15 cellular contexts compared by ENCODE assay signal in the genomic region with DNA sequence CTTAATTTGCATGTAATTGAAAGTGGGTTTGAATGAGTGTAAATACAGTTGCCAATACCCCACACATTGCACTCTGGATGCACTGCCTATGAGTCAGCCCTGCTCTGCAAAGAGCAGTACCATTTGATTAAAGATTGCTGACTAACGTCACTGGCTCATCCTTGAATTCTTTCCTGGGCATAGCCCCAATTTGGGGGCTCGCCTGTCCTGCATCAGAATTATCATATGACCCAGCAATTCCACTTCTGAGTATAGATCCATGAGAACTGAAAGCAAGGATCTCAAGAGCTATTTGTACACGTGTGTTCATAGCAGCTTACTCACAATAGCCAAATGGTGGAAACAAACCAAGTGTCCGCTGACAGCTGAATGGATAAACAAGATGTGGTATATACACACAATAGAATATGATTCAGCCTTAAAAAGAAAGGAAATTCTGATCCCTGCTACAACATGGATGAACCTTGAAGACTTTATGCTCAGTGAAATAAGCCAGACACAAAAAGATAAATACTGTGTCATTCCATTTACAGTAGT. TPM values are rescaled to one million over a fixed set of nuclear protein-coding genes. Genes with fewer than 3 reads are reported as not detected.
DNase-seq lines count a peak whose midpoint lies in the region; FAIRE-seq and TF ChIP-seq lines count a peak whose summit lies in the region.
"Had no signal": no experiment of that assay in that cellular context is flagged by ENCODE, and none has a peak within 500 bp of the region (broad histone marks: within the 10 kb centered on the region; RNA-seq: fewer than 3 reads in every experiment).

No MANE protein-coding gene starts in this region.

- peaks cover 7% of the 10 kb centered on the region for H3K4me1 ChIP-seq in keratinocyte (ENCODE audit: control insufficient read depth, extremely low read depth, insufficient read depth, low read length)
- H3K4me1 ChIP-seq: SJCRH30, upper lobe of left lung had no signal

- no peaks in the 10 kb centered on the region for H3K79me2 ChIP-seq in keratinocyte (ENCODE audit: control insufficient read depth, insufficient read depth, low read length)

- H3K27ac Mint-ChIP-seq in mesothelial cell of epicardium, result no peak overlapping the region
- H3K27ac Mint-ChIP-seq: activated CD4-positive, alpha-beta T cell treated with anti-CD3 and anti-CD28 coated beads for 36 hours; activated naive CD4-positive, alpha-beta T cell treated with anti-CD3 and anti-CD28 coated beads for 36 hours; CD8-positive, alpha-beta T cell had no signal

- H3K36me3 Mint-ChIP-seq in mesothelial cell of epicardium, result peaks cover 8% of the 10 kb centered on the region

- H3K27me3 ChIP-seq in keratinocyte (ENCODE audit: control insufficient read depth, extremely low read depth, insufficient read depth, low read length), result no peaks in the 10 kb centered on the region
- H3K27me3 ChIP-seq: SJCRH30, upper lobe of left lung had no signal

- no peak overlapping the region for H3K4me2 ChIP-seq in keratinocyte (ENCODE audit: control insufficient read depth, extremely low read depth, insufficient read depth, low read depth, low read length)

- no peaks in the 10 kb centered on the region for H3K27me3 Mint-ChIP-seq in mesothelial cell of epicardium (ENCODE audit: low read depth)

- TF ChIP-seq CTCF in astrocyte of the cerebellum (IDR thresholded peaks at IDR 0.05; ENCODE audit: low read depth, low read length, missing control alignments) (no peak), keratinocyte (optimal IDR thresholded peaks at IDR 0.05 in 1 of 3, IDR thresholded peaks at IDR 0.05 in 1 of 3, conservative IDR thresholded peaks at IDR 0.05 in 1 of 3; ENCODE audit: extremely low read depth in 1 of 3, insufficient read depth in 2 of 3, low read length in 3 of 3) (no peak), mesothelial cell of epicardium (IDR thresholded peaks at IDR 0.05; ENCODE audit: unreplicated experiment) (no peak)

- no peaks in the 10 kb centered on the region for H3K9me1 ChIP-seq in keratinocyte (ENCODE audit: control insufficient read depth, extremely low read depth, insufficient read depth, low read length)

- no peaks in the 10 kb centered on the region for H4K20me1 ChIP-seq in keratinocyte (ENCODE audit: control insufficient read depth, extremely low read depth, insufficient read depth, low read length)

- DNase-seq in ACHN, result peak; percentile 66
- peak; percentile 82 for DNase-seq in HCEC 1CT
- peak; percentile 89 for DNase-seq in astrocyte of the cerebellum (ENCODE audit: low read depth)
- no peak for DNase-seq in keratinocyte (ENCODE audit: low read depth, low spot score)
- no peak for DNase-seq in mucosa of gallbladder (ENCODE audit: low spot score)
- no peak for DNase-seq in urothelium cell line (ENCODE audit: low spot score)
- DNase-seq in mesothelial cell of epicardium (ENCODE audit: low spot score in 2 of 2, unreplicated experiment in 2 of 2), result no peak
- no peak for DNase-seq in COR-L47 (lab: John Stamatoyannopoulos, UW)
- DNase-seq: activated CD4-positive, alpha-beta T cell treated with anti-CD3 and anti-CD28 coated beads for 36 hours; activated naive CD4-positive, alpha-beta T cell treated with anti-CD3 and anti-CD28 coated beads for 36 hours; CD8-positive, alpha-beta T cell; left colon; NCI-H2227 treated with DMSO at 0.1 percent for 48 hours; SJCRH30; upper lobe of left lung had no signal

- no peak overlapping the region for H3K27ac ChIP-seq in keratinocyte (ENCODE audit: control insufficient read depth, insufficient read depth, low read length)
- H3K27ac ChIP-seq: SJCRH30, upper lobe of left lung had no signal

- no peaks in the 10 kb centered on the region for H3K36me3 ChIP-seq in keratinocyte (ENCODE audit: control insufficient read depth in 2 of 2, extremely low read depth in 1 of 2, insufficient read depth in 2 of 2, low read length in 2 of 2)
- H3K36me3 ChIP-seq: SJCRH30, upper lobe of left lung had no signal

- H3K4me3 ChIP-seq in astrocyte of the cerebellum (ENCODE audit: low read depth, low read length) (no peak overlapping the region), keratinocyte (ENCODE audit: control insufficient read depth in 2 of 3, extremely low read depth in 1 of 3, insufficient read depth in 2 of 3, low read depth in 1 of 3, low read length in 3 of 3) (no peak overlapping the region)
- H3K4me3 ChIP-seq: SJCRH30, upper lobe of left lung had no signal

- no peak overlapping the region for H3K9ac ChIP-seq in keratinocyte (ENCODE audit: control insufficient read depth, extremely low read depth, insufficient read depth, low read length)

- peaks cover 33% of the 10 kb centered on the region for H3K4me1 Mint-ChIP-seq in mesothelial cell of epicardium

- peak; percentile 39 for FAIRE-seq in keratinocyte (lab: Jason Lieb, UNC)
- FAIRE-seq in urothelium cell line (lab: Jason Lieb, UNC), result no peak

- dilution Hi-C loops in keratinocyte (cut with MboI; ENCODE audit: extremely low pct_ligation_motif_present, low sequenced_read_pairs), result no loop called here

- in situ Hi-C loops in ACHN (cut with HindIII; ENCODE audit: low pct_ligation_motif_present, low pct_unique_long_range_greater_than_20kb, low sequenced_read_pairs) (no loop called here), astrocyte of the cerebellum (cut with HindIII; ENCODE audit: low sequenced_read_pairs) (no loop called here)

- no peak overlapping the region for H2AFZ ChIP-seq in keratinocyte (ENCODE audit: control insufficient read depth, low read length)

- peaks cover 23% of the 10 kb centered on the region for H3K9me3 Mint-ChIP-seq in mesothelial cell of epicardium

- no peak overlapping the region for H3K4me3 Mint-ChIP-seq in mesothelial cell of epicardium
- H3K4me3 Mint-ChIP-seq: activated CD4-positive, alpha-beta T cell treated with anti-CD3 and anti-CD28 coated beads for 36 hours; activated naive CD4-positive, alpha-beta T cell treated with anti-CD3 and anti-CD28 coated beads for 36 hours; CD8-positive, alpha-beta T cell had no signal

- peaks cover 3% of the 10 kb centered on the region for H3K9me3 ChIP-seq in keratinocyte (ENCODE audit: control insufficient read depth, low read depth, low read length)
- H3K9me3 ChIP-seq: SJCRH30 had no signal

RNA-seq across cellular contexts. Expression of gene MYLK4, which starts 36.3 kb away (rescaled TPM):
- 0.22 to 0.31 TPM (median 0.31 TPM) in 3 replicates for polyA plus RNA-seq in keratinocyte
- polyA plus RNA-seq in keratinocyte (2011; ENCODE audit: low read depth), result 0.07 TPM
- polyA plus RNA-seq in keratinocyte (2011; cell fraction: cytosol; rRNA removed), result 0.10 and 0.19 TPM in 2 replicates
- polyA plus RNA-seq in keratinocyte (2011; cell fraction: nucleus; rRNA removed), result 0.92 and 1.1 TPM in 2 replicates
- 0.08 and 0.11 TPM in 2 replicates for polyA plus RNA-seq in keratinocyte (2012; ENCODE audit: low replicate concordance)
- 0.07 to 0.32 TPM in 2 of 3 replicates, not detected in the other for polyA minus RNA-seq in keratinocyte
- not detected for polyA minus RNA-seq in keratinocyte (2011; cell fraction: cytosol; rRNA and poly(A)+ RNA removed)
- polyA minus RNA-seq in keratinocyte (2011; cell fraction: nucleus; rRNA and poly(A)+ RNA removed), result 0.11 and 0.54 TPM in 2 replicates
- total RNA-seq in mucosa of gallbladder (0.63 TPM), mesothelial cell of epicardium (0.86 to 0.97 TPM (median 0.89 TPM) in 3 replicates)

RNA-seq across cellular contexts. Expression of gene WRNIP1, which starts 50.8 kb away (rescaled TPM):
- 52.3 to 55.1 TPM (median 54.6 TPM) in 3 replicates for polyA plus RNA-seq in keratinocyte
- polyA plus RNA-seq in keratinocyte (2011; ENCODE audit: low read depth), result 47.0 TPM
- polyA plus RNA-seq in keratinocyte (2011; cell fraction: cytosol; rRNA removed), result 40.7 and 50.1 TPM in 2 replicates
- polyA plus RNA-seq in keratinocyte (2011; cell fraction: nucleus; rRNA removed), result 64.8 and 66.7 TPM in 2 replicates
- polyA plus RNA-seq in keratinocyte (2012; ENCODE audit: low replicate concordance), result 38.4 and 45.5 TPM in 2 replicates
- polyA minus RNA-seq in keratinocyte, result 38.9 to 48.4 TPM (median 45.6 TPM) in 3 replicates
- 28.0 TPM for polyA minus RNA-seq in keratinocyte (2011; cell fraction: cytosol; rRNA and poly(A)+ RNA removed)
- polyA minus RNA-seq in keratinocyte (2011; cell fraction: nucleus; rRNA and poly(A)+ RNA removed), result 26.2 and 31.6 TPM in 2 replicates
- total RNA-seq in mucosa of gallbladder, result 47.4 TPM
- total RNA-seq in mesothelial cell of epicardium, result 36.4 to 41.3 TPM (median 40.8 TPM) in 3 replicates

Comparison
In these comparisons a context has a peak if more than half of its experiments do, and no peak if none do; other contexts are left out.
1. DNase-seq: peak in ACHN (single experiment), HCEC 1CT (single experiment) and astrocyte of the cerebellum (single experiment); none in keratinocyte (single experiment), mucosa of gallbladder (single experiment), urothelium cell line (single experiment), mesothelial cell of epicardium (0 of 2) and COR-L47 (single experiment).